18 cellular contexts compared by ENCODE assay signal in the genomic region with DNA sequence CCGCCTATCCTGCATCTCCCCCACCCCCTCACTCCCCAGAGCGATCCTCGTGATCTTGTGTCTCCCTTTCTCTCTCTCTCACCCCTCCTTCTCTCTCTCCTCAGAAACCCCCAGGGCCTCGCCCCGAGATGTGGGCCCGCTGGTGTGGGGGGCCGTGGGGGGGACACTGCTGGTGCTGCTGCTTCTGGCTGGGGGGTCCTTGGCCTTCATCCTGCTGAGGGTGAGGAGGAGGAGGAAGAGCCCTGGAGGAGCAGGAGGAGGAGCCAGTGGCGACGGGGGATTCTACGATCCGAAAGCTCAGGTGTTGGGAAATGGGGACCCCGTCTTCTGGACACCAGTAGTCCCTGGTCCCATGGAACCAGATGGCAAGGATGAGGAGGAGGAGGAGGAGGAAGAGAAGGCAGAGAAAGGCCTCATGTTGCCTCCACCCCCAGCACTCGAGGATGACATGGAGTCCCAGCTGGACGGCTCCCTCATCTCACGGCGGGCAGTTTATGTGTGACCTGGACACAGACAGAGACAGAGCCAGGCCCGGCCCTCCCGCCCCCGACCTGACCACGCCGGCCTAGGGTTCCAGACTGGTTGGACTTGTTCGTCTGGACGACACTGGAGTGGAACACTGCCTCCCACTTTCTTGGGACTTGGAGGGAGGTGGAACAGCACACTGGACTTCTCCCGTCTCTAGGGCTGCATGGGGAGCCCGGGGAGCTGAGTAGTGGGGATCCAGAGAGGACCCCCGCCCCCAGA. TPM values are rescaled to one million over a fixed set of nuclear protein-coding genes. Genes with fewer than 3 reads are reported as not detected.
A peak's percentile ranks its signal among the peaks of the same experiment; 100 is the strongest.
DNase-seq lines count a peak whose midpoint lies in the region; ATAC-seq, FAIRE-seq and TF ChIP-seq lines count a peak whose summit lies in the region.
"Had no signal": no experiment of that assay in that cellular context is flagged by ENCODE, and none has a peak within 500 bp of the region (broad histone marks: within the 10 kb centered on the region; RNA-seq: fewer than 3 reads in every experiment).

No MANE protein-coding gene starts in this region.

- H3K36me3 ChIP-seq in cardiac muscle cell (peaks cover 44% of the 10 kb centered on the region), endothelial cell of umbilical vein (ENCODE audit: control insufficient read depth in 2 of 2, extremely low read depth in 1 of 2, insufficient read depth in 2 of 2, low read length in 2 of 2) (peaks cover 7 to 48% of the 10 kb centered on the region in 2 experiments)

- CTCF ChIA-PET in endothelial cell of umbilical vein (lab: Charles Lee) = no interaction called here

- intact Hi-C loops in left cardiac atrium (cut with DNase I) = no loop called here
- intact Hi-C loops in endothelial cell of umbilical vein (cut with micrococcal nuclease) = no loop called here

- no peak overlapping the region for H3K9ac ChIP-seq in endothelial cell of umbilical vein (replicated peaks; ENCODE audit: extremely low read depth, insufficient read depth, low read length)

- H3K27me3 ChIP-seq in cardiac muscle cell (no peaks in the 10 kb centered on the region), endothelial cell of umbilical vein (ENCODE audit: control insufficient read depth in 2 of 2, insufficient read depth in 2 of 2, low read length in 2 of 2) (no peaks in the 10 kb centered on the region)
- H3K27me3 ChIP-seq: gastrocnemius medialis, upper lobe of right lung had no signal

- ATAC-seq in left cardiac atrium = no peak
- ATAC-seq: gastrocnemius medialis; natural killer cell; stimulated activated naive CD8-positive, alpha-beta T cell treated with anti-CD3 and anti-CD28 coated beads, Interleukin-15, Interleukin-2, amounts not matched to agents 100 U/mL and 50 U/mL, for 24 hours had no signal

- POLR2A ChIA-PET in endothelial cell of umbilical vein (lab: Charles Lee) = no interaction called here

- TF ChIP-seq CTCF in cardiac muscle cell (IDR thresholded peaks at IDR 0.05; ENCODE audit: low read depth, low read length) (no peak), endothelial cell of umbilical vein (IDR thresholded peaks at IDR 0.05; ENCODE audit: extremely low read depth in 1 of 2, insufficient read depth in 1 of 2, low read depth in 1 of 2, low read length in 2 of 2) (no peak)

- no peak overlapping the region for H2AFZ ChIP-seq in endothelial cell of umbilical vein (ENCODE audit: low read depth, low read length)

- no peak overlapping the region for H3K4me2 ChIP-seq in endothelial cell of umbilical vein (ENCODE audit: insufficient read depth, low read length)

- H3K9me3 ChIP-seq in cardiac muscle cell (ENCODE audit: low read depth) (no peaks in the 10 kb centered on the region), endothelial cell of umbilical vein (replicated peaks; ENCODE audit: control insufficient read depth, insufficient read depth, low read length) (no peaks in the 10 kb centered on the region)
- H3K9me3 ChIP-seq: gastrocnemius medialis, upper lobe of right lung had no signal

- DNase-seq in cardiac muscle cell (ENCODE audit: low read depth in 1 of 2, low spot score in 1 of 2) = no peak
- DNase-seq in left cardiac atrium = no peak
- DNase-seq in endothelial cell of umbilical vein (ENCODE audit: low read depth, low spot score) = no peak
- no peak for DNase-seq in SW 1271 (lab: John Stamatoyannopoulos, UW)
- DNase-seq in NCI-H187 (lab: John Stamatoyannopoulos, UW) = no peak
- no peak for DNase-seq in superior temporal gyrus (ENCODE audit: extremely low spot score)
- DNase-seq: 8988T; activated CD4-positive, alpha-beta T cell treated with anti-CD3 and anti-CD28 coated beads, Interleukin-2, amount 10 ng/mL, durations not matched to agents 7 days and 5 days; amniotic stem cell; caudate nucleus; erythroblast; gastrocnemius medialis; kidney glomerular epithelial cell; natural killer cell; NCI-H1105 treated with DMSO at 0.1 percent for 48 hours; stimulated activated CD4-positive, alpha-beta T cell treated with anti-CD3 and anti-CD28 coated beads, Interleukin-2, amount 100 ng/mL, for 24 hours; stimulated activated naive CD8-positive, alpha-beta T cell treated with anti-CD3 and anti-CD28 coated beads, Interleukin-15, Interleukin-2, amounts not matched to agents 100 U/mL and 50 U/mL, for 24 hours; upper lobe of right lung had no signal

- peak overlapping the region; percentile 17 for H3K27ac ChIP-seq in cardiac muscle cell
- H3K27ac ChIP-seq in endothelial cell of umbilical vein (ENCODE audit: insufficient read depth, low read depth, low read length) = no peak overlapping the region
- H3K27ac ChIP-seq: gastrocnemius medialis, upper lobe of right lung had no signal

- no peaks in the 10 kb centered on the region for H3K9me1 ChIP-seq in endothelial cell of umbilical vein (replicated peaks; ENCODE audit: control insufficient read depth, extremely low read depth, insufficient read depth, low read length)

- H3K4me1 ChIP-seq in cardiac muscle cell (ENCODE audit: low read depth) = no peaks in the 10 kb centered on the region
- peaks cover 14% of the 10 kb centered on the region for H3K4me1 ChIP-seq in endothelial cell of umbilical vein (ENCODE audit: control insufficient read depth, extremely low read depth, insufficient read depth, low read length)
- H3K4me1 ChIP-seq: upper lobe of right lung had no signal

- TSS peak; percentile 35 for BruUV-seq in endothelial cell of umbilical vein (replicated peaks; lab: Mats Ljungman, UMichigan)

- H4K20me1 ChIP-seq in endothelial cell of umbilical vein (replicated peaks; ENCODE audit: control insufficient read depth, extremely low read depth, insufficient read depth, low read length) = no peaks in the 10 kb centered on the region

- no peak overlapping the region for H3K4me3 ChIP-seq in cardiac muscle cell
- no peak overlapping the region for H3K4me3 ChIP-seq in endothelial cell of umbilical vein (replicated peaks in 1 of 3; ENCODE audit: insufficient read depth in 1 of 3, low read depth in 1 of 3, low read length in 3 of 3)
- H3K4me3 ChIP-seq: gastrocnemius medialis, upper lobe of right lung had no signal

- dilution Hi-C loops in endothelial cell of umbilical vein (cut with MboI; ENCODE audit: extremely low pct_ligation_motif_present, low sequenced_read_pairs) = no loop called here

- H3K79me2 ChIP-seq in endothelial cell of umbilical vein (ENCODE audit: control insufficient read depth, insufficient read depth, low read length) = no peaks in the 10 kb centered on the region

- TF ChIP-seq POLR2A in endothelial cell of umbilical vein (IDR thresholded peaks at IDR 0.05; ENCODE audit: low read depth, low read length) = no peak

- FAIRE-seq in endothelial cell of umbilical vein (lab: Jason Lieb, UNC) = no peak

TF ChIP-seq in endothelial cell of umbilical vein, 7 proteins besides CTCF, POLR2A, EP300 and RAD21 (continues in another document):
- peak; percentile 4 for TF ChIP-seq POLR2AphosphoS5 (IDR thresholded peaks at IDR 0.05; ENCODE audit: insufficient read depth, low read depth, low read length)

RNA-seq across cellular contexts. Expression of a gene that starts 12.8 kb away (rescaled TPM):
- total RNA-seq in cardiac muscle cell = 119 and 150 TPM in 2 replicates
- 135 and 172 TPM in 2 replicates for polyA plus RNA-seq in cardiac muscle cell
- total RNA-seq in left cardiac atrium = 10 to 100 TPM; 43.0 to 63.1 TPM
- 90.7 and 101 TPM in 2 replicates for total RNA-seq in endothelial cell of umbilical vein
- polyA plus RNA-seq in endothelial cell of umbilical vein = 70.2 and 71.8 TPM in 2 replicates
- polyA plus RNA-seq in endothelial cell of umbilical vein (2011; cell fraction: cytosol; rRNA removed) = 71.4 and 71.8 TPM in 2 replicates
- polyA plus RNA-seq in endothelial cell of umbilical vein (2011; cell fraction: nucleus; rRNA removed) = 37.7 and 46.2 TPM in 2 replicates
- polyA plus RNA-seq in endothelial cell of umbilical vein (2012) = 65.0 and 68.0 TPM in 2 replicates
- 40.4 and 48.2 TPM in 2 replicates for polyA minus RNA-seq in endothelial cell of umbilical vein
- 40.4 TPM for polyA minus RNA-seq in endothelial cell of umbilical vein (2011; cell fraction: cytosol; rRNA and poly(A)+ RNA removed)
- polyA minus RNA-seq in endothelial cell of umbilical vein (2011; cell fraction: nucleus; rRNA and poly(A)+ RNA removed) = 12.9 and 13.6 TPM in 2 replicates

RNA-seq across cellular contexts. Expression of a gene that starts 27.3 kb away (rescaled TPM):
- 908 and 1,026 TPM in 2 replicates for total RNA-seq in cardiac muscle cell
- polyA plus RNA-seq in cardiac muscle cell = 517 and 749 TPM in 2 replicates
- 10 to 100 TPM; 43.5 to 67.4 TPM for total RNA-seq in left cardiac atrium
- total RNA-seq in endothelial cell of umbilical vein = 1.5 and 3.3 TPM in 2 replicates
- 6.2 and 6.9 TPM in 2 replicates for polyA plus RNA-seq in endothelial cell of umbilical vein
- 1.2 and 3.4 TPM in 2 replicates for polyA plus RNA-seq in endothelial cell of umbilical vein (2011; cell fraction: cytosol; rRNA removed)
- 2.2 and 2.7 TPM in 2 replicates for polyA plus RNA-seq in endothelial cell of umbilical vein (2011; cell fraction: nucleus; rRNA removed)
- polyA plus RNA-seq in endothelial cell of umbilical vein (2012) = 0.43 and 6.2 TPM in 2 replicates
- polyA minus RNA-seq in endothelial cell of umbilical vein = 0.61 and 0.68 TPM in 2 replicates
- polyA minus RNA-seq in endothelial cell of umbilical vein (2011; cell fraction: cytosol; rRNA and poly(A)+ RNA removed) = not detected
- polyA minus RNA-seq in endothelial cell of umbilical vein (2011; cell fraction: nucleus; rRNA and poly(A)+ RNA removed) = 0.67 TPM in 1 of 2 replicates, not detected in the other

RNA-seq across cellular contexts. Expression of a gene that starts 32.2 kb away (rescaled TPM):
- total RNA-seq in cardiac muscle cell = 135 and 144 TPM in 2 replicates
- 155 and 156 TPM in 2 replicates for polyA plus RNA-seq in cardiac muscle cell
- 10 to 100 TPM; 54.0 to 94.1 TPM for total RNA-seq in left cardiac atrium
- total RNA-seq in endothelial cell of umbilical vein = 205 and 211 TPM in 2 replicates
- polyA plus RNA-seq in endothelial cell of umbilical vein = 238 and 262 TPM in 2 replicates
- polyA plus RNA-seq in endothelial cell of umbilical vein (2011; cell fraction: cytosol; rRNA removed) = 178 and 183 TPM in 2 replicates
- 105 and 107 TPM in 2 replicates for polyA plus RNA-seq in endothelial cell of umbilical vein (2011; cell fraction: nucleus; rRNA removed)
- polyA plus RNA-seq in endothelial cell of umbilical vein (2012) = 180 and 213 TPM in 2 replicates
- 157 and 176 TPM in 2 replicates for polyA minus RNA-seq in endothelial cell of umbilical vein
- polyA minus RNA-seq in endothelial cell of umbilical vein (2011; cell fraction: cytosol; rRNA and poly(A)+ RNA removed) = 21.1 TPM
- 43.5 and 56.6 TPM in 2 replicates for polyA minus RNA-seq in endothelial cell of umbilical vein (2011; cell fraction: nucleus; rRNA and poly(A)+ RNA removed)
- total RNA-seq: activated CD4-positive, alpha-beta T cell treated with anti-CD3 and anti-CD28 coated beads, Interleukin-2, amount 10 ng/mL, durations not matched to agents 7 days and 5 days had no signal

RNA-seq across cellular contexts. Expression of a gene that starts 36.1 kb away (rescaled TPM):
- total RNA-seq in cardiac muscle cell (13.0 and 27.1 TPM in 2 replicates), left cardiac atrium (1 to 10 TPM; 2.7 to 4.6 TPM), endothelial cell of umbilical vein (5.0 and 11.4 TPM in 2 replicates)
- polyA plus RNA-seq in cardiac muscle cell (20.1 and 22.7 TPM in 2 replicates), endothelial cell of umbilical vein (15.0 and 18.5 TPM in 2 replicates)
- 4.0 and 5.0 TPM in 2 replicates for polyA plus RNA-seq in endothelial cell of umbilical vein (2011; cell fraction: cytosol; rRNA removed)
- polyA plus RNA-seq in endothelial cell of umbilical vein (2011; cell fraction: nucleus; rRNA removed) = 0.67 and 0.90 TPM in 2 replicates
- polyA plus RNA-seq in endothelial cell of umbilical vein (2012) = 2.6 and 7.6 TPM in 2 replicates
- polyA minus RNA-seq in endothelial cell of umbilical vein = 2.6 and 3.2 TPM in 2 replicates
- polyA minus RNA-seq in endothelial cell of umbilical vein (2011; cell fraction: cytosol; rRNA and poly(A)+ RNA removed) = not detected
- not detected in 2 replicates for polyA minus RNA-seq in endothelial cell of umbilical vein (2011; cell fraction: nucleus; rRNA and poly(A)+ RNA removed)
- total RNA-seq: activated CD4-positive, alpha-beta T cell treated with anti-CD3 and anti-CD28 coated beads, Interleukin-2, amount 10 ng/mL, durations not matched to agents 7 days and 5 days; natural killer cell had no signal

Comparison
In these comparisons a context has a peak if more than half of its experiments do, and no peak if none do; other contexts are left out.
1. RNA of a gene that starts 27.3 kb away (total RNA-seq): 908 to 1,026 TPM in cardiac muscle cell; 43.5 to 67.4 TPM in left cardiac atrium and 1.5 to 3.3 TPM in endothelial cell of umbilical vein; every median in the first group is over 10 times any median in the second.